Comparison of ENCODE assay signal across 18 cellular contexts in the genomic region with DNA sequence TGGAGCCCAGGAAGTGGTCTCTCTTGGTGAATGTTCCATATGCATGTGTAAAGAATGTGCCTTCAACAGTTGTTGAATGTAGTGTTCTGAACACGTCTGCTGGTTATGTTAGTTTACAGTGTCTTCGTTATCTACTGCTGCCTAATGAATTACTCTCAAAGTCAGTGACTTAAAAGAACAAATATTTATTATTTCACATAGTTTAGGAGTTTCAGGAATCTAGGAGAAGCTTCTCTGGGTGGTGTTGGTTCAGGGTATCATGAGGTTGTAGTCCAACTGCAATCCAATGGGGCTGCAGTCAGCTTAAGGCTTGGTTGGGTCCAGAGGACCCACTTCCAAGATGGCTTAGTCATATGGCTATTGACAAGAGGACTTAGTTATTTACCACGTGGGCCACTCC.
"Had no signal": no experiment of that assay in that cellular context is flagged by ENCODE, and none has a peak within 500 bp of the region (broad histone marks: within the 10 kb centered on the region; RNA-seq: fewer than 3 reads in every experiment).

No MANE protein-coding gene starts in this region.

- H3K36me3 ChIP-seq: colonic mucosa, esophagus muscularis mucosa, gastroesophageal sphincter, heart right ventricle, left lung, lower lobe of right lung had no signal

- H3K9me3 ChIP-seq: colonic mucosa, lower lobe of right lung had no signal

- H3K27ac ChIP-seq: colonic mucosa, esophagus muscularis mucosa, foreskin keratinocyte, gastroesophageal sphincter, heart right ventricle, left lung, lower lobe of right lung had no signal

- DNase-seq: colonic mucosa; cortex of kidney; effector CD8-positive, alpha-beta T cell; effector memory CD8-positive, alpha-beta T cell; foreskin keratinocyte; glutamatergic neuron; head of caudate nucleus; heart right ventricle; hippocampal formation; left cardiac atrium; left lung; left ventricle myocardium superior; lower lobe of right lung; mesendoderm; midbrain had no signal

- H3K27ac Mint-ChIP-seq: dendritic cell treated with granulocyte-macrophage colony-stimulating factor and Interleukin-4, amounts not matched to agents 40 ng/mL and 50 ng/mL, for 4 days; effector memory CD8-positive, alpha-beta T cell had no signal

- H3K9me3 Mint-ChIP-seq: dendritic cell treated with granulocyte-macrophage colony-stimulating factor and Interleukin-4, amounts not matched to agents 40 ng/mL and 50 ng/mL, for 4 days; effector memory CD8-positive, alpha-beta T cell had no signal

- H3K4me3 ChIP-seq: colonic mucosa, esophagus muscularis mucosa, gastroesophageal sphincter, heart right ventricle, left lung, lower lobe of right lung had no signal

- H3K27me3 Mint-ChIP-seq: dendritic cell treated with granulocyte-macrophage colony-stimulating factor and Interleukin-4, amounts not matched to agents 40 ng/mL and 50 ng/mL, for 4 days; effector memory CD8-positive, alpha-beta T cell had no signal

- H3K4me1 ChIP-seq: colonic mucosa, esophagus muscularis mucosa, foreskin keratinocyte, gastroesophageal sphincter, heart right ventricle, left lung, lower lobe of right lung had no signal

- H3K27me3 ChIP-seq: colonic mucosa, esophagus muscularis mucosa, foreskin keratinocyte, gastroesophageal sphincter, heart right ventricle, left lung had no signal

- ATAC-seq: effector memory CD8-positive, alpha-beta T cell; foreskin keratinocyte; gastroesophageal sphincter; heart right ventricle; left cardiac atrium; left lung; left ventricle myocardium superior; lower lobe of right lung had no signal

- H3K4me3 Mint-ChIP-seq: dendritic cell treated with granulocyte-macrophage colony-stimulating factor and Interleukin-4, amounts not matched to agents 40 ng/mL and 50 ng/mL, for 4 days; effector memory CD8-positive, alpha-beta T cell had no signal
